Comparison of ENCODE assay signal across 8 cellular contexts in genomic region chr17:8209909-8210760, GRCh38. TPM values are rescaled to one million over a fixed set of nuclear protein-coding genes. Genes with fewer than 3 reads are reported as not detected.
DNase-seq lines count a peak whose midpoint lies in the region; TF ChIP-seq lines count a peak whose summit lies in the region.

Gene AURKB (minus strand): TSS chr17:8210575. CDS start chr17:8210224, 351 bp downstream.

- peak within 1 kb of the TSS; percentile 91 for H3K27ac Mint-ChIP-seq in neural progenitor cell

- H3K79me2 ChIP-seq in neural progenitor cell (ENCODE audit: low read depth), result peaks cover 37% of the 10 kb centered on the region

- peaks cover 38% of the 10 kb centered on the region for H4K20me1 ChIP-seq in neural progenitor cell (ENCODE audit: low read depth)

- peaks cover 27% of the 10 kb centered on the region for H3K4me1 Mint-ChIP-seq in neural progenitor cell

- no peaks in the 10 kb centered on the region for H3K9me3 Mint-ChIP-seq in neural progenitor cell

- H3K4me2 ChIP-seq in neural progenitor cell, result peak within 1 kb of the TSS; percentile 88

- peak within 1 kb of the TSS; percentile 99 for H3K4me3 Mint-ChIP-seq in neural progenitor cell

- H3K9ac ChIP-seq in neural progenitor cell, result peak within 1 kb of the TSS; percentile 40
- H3K9ac ChIP-seq in stomach smooth muscle (ENCODE audit: low read length in 2 of 2), result peak within 1 kb of the TSS; percentile 56 to 75

- peak within 1 kb of the TSS; percentile 53 for H2AFZ ChIP-seq in neural progenitor cell (replicated peaks)

- TF ChIP-seq CTCF in fibroblast of villous mesenchyme (IDR thresholded peaks at IDR 0.05; ENCODE audit: insufficient read depth, low read depth, low read length) (no peak), neural progenitor cell (IDR thresholded peaks at IDR 0.05) (no peak)

- no peak within 1 kb of the TSS for H3K27ac ChIP-seq in neural progenitor cell
- peak within 1 kb of the TSS; percentile 53 for H3K27ac ChIP-seq in stomach smooth muscle (ENCODE audit: low read length)

- no peaks in the 10 kb centered on the region for H3K9me3 ChIP-seq in neural progenitor cell (ENCODE audit: low read depth)
- no peaks in the 10 kb centered on the region for H3K9me3 ChIP-seq in stomach smooth muscle (ENCODE audit: control insufficient read depth in 2 of 2, low read length in 2 of 2)

- H3F3A ChIP-seq in neural progenitor cell (ENCODE audit: low read depth), result peaks cover 46% of the 10 kb centered on the region

- H3K4me3 ChIP-seq in fibroblast of villous mesenchyme (ENCODE audit: low read depth, low read length) (peak within 1 kb of the TSS; percentile 83), neural progenitor cell (peak within 1 kb of the TSS; percentile 68), stomach smooth muscle (ENCODE audit: low read length in 2 of 2) (peak within 1 kb of the TSS; percentile 72 to 77)

- H3K27me3 ChIP-seq in neural progenitor cell (no peaks in the 10 kb centered on the region), stomach smooth muscle (ENCODE audit: control insufficient read depth in 1 of 2, insufficient read depth in 2 of 2, low read length in 2 of 2) (no peaks in the 10 kb centered on the region)

- peaks cover 13% of the 10 kb centered on the region for H3K4me1 ChIP-seq in neural progenitor cell
- peaks cover 13% of the 10 kb centered on the region for H3K4me1 ChIP-seq in stomach smooth muscle (ENCODE audit: control insufficient read depth, insufficient read depth, low read length)

- DNase-seq in EL (peak; percentile 98), H4 (ENCODE audit: low spot score) (peak; percentile 92), LoVo (ENCODE audit: low spot score) (peak; percentile 95), SHP77 treated with DMSO at 0.1 percent for 48 hours (lab: John Stamatoyannopoulos, UW) (peak; percentile 92), fibroblast of villous mesenchyme (ENCODE audit: low read depth) (peak; percentile 97), neural progenitor cell (ENCODE audit: low spot score) (peak; percentile 98)
- peak; percentile 84 for DNase-seq in activated effector memory CD4-positive, alpha-beta T cell treated with Interleukin-2 at 50 U/mL for 16 hours

- H3K36me3 Mint-ChIP-seq in neural progenitor cell, result peaks cover 15% of the 10 kb centered on the region

- peaks cover 2% of the 10 kb centered on the region for H3K27me3 Mint-ChIP-seq in neural progenitor cell (ENCODE audit: insufficient read depth, low read depth)

- H3K36me3 ChIP-seq in neural progenitor cell, result no peaks in the 10 kb centered on the region
- no peaks in the 10 kb centered on the region for H3K36me3 ChIP-seq in stomach smooth muscle (ENCODE audit: control insufficient read depth in 2 of 2, insufficient read depth in 2 of 2, low read length in 2 of 2)

RNA-seq across cellular contexts. Expression of gene AURKB, which starts in this region (rescaled TPM):
- total RNA-seq in H4 (2014; rRNA removed; shearing (Covaris generic)), result 33.4 and 50.5 TPM in 2 replicates
- 12.9 and 19.0 TPM in 2 replicates for total RNA-seq in fibroblast of villous mesenchyme
- total RNA-seq in neural progenitor cell (ENCODE audit: low replicate concordance), result 149 and 156 TPM in 2 replicates
